Comparison of ENCODE assay signal across 12 cellular contexts in genomic region chr7:105853931-105854419, GRCh38. TPM values are rescaled to one million over a fixed set of nuclear protein-coding genes. Genes with fewer than 3 reads are reported as not detected.
DNase-seq lines count a peak whose midpoint lies in the region; ATAC-seq and TF ChIP-seq lines count a peak whose summit lies in the region.
"Had no signal": no experiment of that assay in that cellular context is flagged by ENCODE, and none has a peak within 500 bp of the region (broad histone marks: within the 10 kb centered on the region; RNA-seq: fewer than 3 reads in every experiment).

No MANE protein-coding gene starts in this region.

- WGBS in sigmoid colon, 2 donors: 72 to 88% methylated on average over 17 of the region's 17 CpGs

- no peak for TF ChIP-seq EP300 in sigmoid colon (IDR thresholded peaks at IDR 0.05)

- no peaks in the 10 kb centered on the region for H3K36me3 ChIP-seq in sigmoid colon
- H3K36me3 ChIP-seq: neutrophil had no signal

- peaks cover 0 to 63% (median 57%) of the 10 kb centered on the region in 4 donors for H3K4me1 ChIP-seq in sigmoid colon

- peak; percentile 44 for DNase-seq in ELF-1 (ENCODE audit: low read depth, low spot score)
- peak; percentile 70 to 90 for DNase-seq in NCI-H524 (lab: John Stamatoyannopoulos, UW)
- DNase-seq in fibroblast of peridontal ligament (ENCODE audit: extremely low read depth): peak; percentile 65
- peak; percentile 79 for DNase-seq in sigmoid colon
- DNase-seq in stimulated activated naive CD4-positive, alpha-beta T cell (lab: John Stamatoyannopoulos, UW): no peak
- no peak for DNase-seq in activated CD4-positive, alpha-beta T cell treated with anti-CD3 and anti-CD28 coated beads, Interleukin-2, amount 50 U/mL, for 4 hours
- no peak for DNase-seq in globus pallidus (ENCODE audit: low spot score)
- DNase-seq: amniotic stem cell; NCI-H510A treated with DMSO at 0.1 percent for 48 hours; stimulated activated CD4-positive, alpha-beta T cell treated with anti-CD3 and anti-CD28 coated beads, Interleukin-4, amount 100 ng/mL, for 1 hour had no signal

- intact Hi-C loops in sigmoid colon (cut with DNase I): no loop called here

- peak overlapping the region; percentile 51 to 82 (median 77) for H3K27ac ChIP-seq in sigmoid colon
- H3K27ac ChIP-seq: neutrophil had no signal

- TF ChIP-seq POLR2A in sigmoid colon (IDR thresholded peaks at IDR 0.05): no peak

- peak in 2 of 4 experiments; percentile 8 to 25 for TF ChIP-seq CTCF in sigmoid colon (IDR thresholded peaks at IDR 0.05)

- ATAC-seq in GM19463 (IDR thresholded peaks at IDR 0.05; ENCODE audit: unreplicated experiment): no peak

- no peaks in the 10 kb centered on the region for H3K27me3 ChIP-seq in sigmoid colon
- H3K27me3 ChIP-seq: neutrophil had no signal

- no peaks in the 10 kb centered on the region for H3K9me3 ChIP-seq in sigmoid colon
- H3K9me3 ChIP-seq: neutrophil had no signal

- peak overlapping the region in 3 of 4 donors; percentile 3 to 30 (median 28) for H3K4me3 ChIP-seq in sigmoid colon

RNA-seq across cellular contexts. Expression of gene ATXN7L1, which starts 22.4 kb away (rescaled TPM):
- 10 to 100 TPM; 12.8 to 20.5 (median 17.9) TPM for total RNA-seq in sigmoid colon
- 10 to 100 TPM in 2 of 3 donors, 1 to 10 TPM in 1; 5.4 to 12.7 (median 10.1) TPM for polyA plus RNA-seq in sigmoid colon

Comparison
In these comparisons a context has a peak if more than half of its experiments do, and no peak if none do; other contexts are left out.
1. DNase-seq: peak in ELF-1 (single experiment), NCI-H524 (2 of 2), fibroblast of peridontal ligament (single experiment) and sigmoid colon (single experiment); none in stimulated activated naive CD4-positive, alpha-beta T cell (0 of 6), activated CD4-positive, alpha-beta T cell treated with anti-CD3 and anti-CD28 coated beads, Interleukin-2, amount 50 U/mL, for 4 hours (0 of 2) and globus pallidus (single experiment).